In genomic region chr1:61318319-61319125, GRCh38 we compare ENCODE assay signal across 9 cellular contexts.
DNase-seq lines count a peak whose midpoint lies in the region; ATAC-seq and TF ChIP-seq lines count a peak whose summit lies in the region.
"Had no signal": no experiment of that assay in that cellular context is flagged by ENCODE, and none has a peak within 500 bp of the region (broad histone marks: within the 10 kb centered on the region; RNA-seq: fewer than 3 reads in every experiment).

No MANE protein-coding gene starts in this region.

- no peak overlapping the region for H2AFZ ChIP-seq in Karpas-422 (ENCODE audit: low read length)

- H3K36me3 ChIP-seq in Karpas-422 (ENCODE audit: insufficient read depth, low read length) = no peaks in the 10 kb centered on the region
- H3K36me3 ChIP-seq: ovary had no signal

- TF ChIP-seq CTCF in coronary artery (IDR thresholded peaks at IDR 0.05) (no peak), osteocyte (IDR thresholded peaks at IDR 0.05) (no peak)

- H3K27ac ChIP-seq in coronary artery (peak overlapping the region; percentile 47 to 85), Karpas-422 (ENCODE audit: low read length) (no peak overlapping the region)
- H3K27ac ChIP-seq: ovary had no signal

- H3K9me3 ChIP-seq in Karpas-422 (ENCODE audit: low read length) = no peaks in the 10 kb centered on the region
- H3K9me3 ChIP-seq: ovary had no signal

- H3K4me1 Mint-ChIP-seq in osteocyte (ENCODE audit: unreplicated experiment) = peaks cover 29% of the 10 kb centered on the region

- H4K20me1 ChIP-seq in Karpas-422 (ENCODE audit: insufficient read depth, low read depth, low read length) = no peaks in the 10 kb centered on the region

- no peak overlapping the region for H3K9ac ChIP-seq in Karpas-422 (ENCODE audit: low read length)

- peaks cover 7% of the 10 kb centered on the region for H3K4me1 ChIP-seq in Karpas-422 (ENCODE audit: low read length)

- H3K79me2 ChIP-seq in Karpas-422 (ENCODE audit: low read length) = no peaks in the 10 kb centered on the region; the same call in 1 of the 2 replicates

- peak overlapping the region; percentile 48 for H3K4me3 ChIP-seq in coronary artery
- no peak overlapping the region for H3K4me3 ChIP-seq in Karpas-422 (ENCODE audit: low read length)
- H3K4me3 ChIP-seq: ovary had no signal

- peaks cover 6% of the 10 kb centered on the region for H3K36me3 Mint-ChIP-seq in osteocyte (ENCODE audit: unreplicated experiment)

- H3K4me3 Mint-ChIP-seq in osteocyte (ENCODE audit: unreplicated experiment) = peak overlapping the region; percentile 42

- no peak overlapping the region for H3K4me2 ChIP-seq in Karpas-422 (ENCODE audit: low read depth, low read length, poor library complexity, severe bottlenecking)

- peak overlapping the region; percentile 93 for H3K27ac Mint-ChIP-seq in osteocyte (ENCODE audit: unreplicated experiment)

- H3K27me3 Mint-ChIP-seq in osteocyte (ENCODE audit: unreplicated experiment) = no peaks in the 10 kb centered on the region

- DNase-seq in HS-27A (ENCODE audit: low read depth) (peak; percentile 34), coronary artery (ENCODE audit: low spot score) (no peak), osteocyte (ENCODE audit: extremely low spot score, unreplicated experiment) (no peak), Karpas-422 (no peak), GOT3 (lab: John Stamatoyannopoulos, UW) (no peak), NCI-H2227 treated with DMSO at 0.1 percent for 48 hours (lab: John Stamatoyannopoulos, UW) (no peak)

- ATAC-seq in GM18502 (IDR thresholded peaks at IDR 0.05; ENCODE audit: poor library complexity, unreplicated experiment) (peak; percentile 100), GM21528 (IDR thresholded peaks at IDR 0.05; ENCODE audit: low FRiP score, unreplicated experiment) (peak; percentile 100)

- no peaks in the 10 kb centered on the region for H3K27me3 ChIP-seq in Karpas-422 (ENCODE audit: low read length)
- H3K27me3 ChIP-seq: ovary had no signal

- no peaks in the 10 kb centered on the region for H3K9me3 Mint-ChIP-seq in osteocyte (ENCODE audit: unreplicated experiment)

- H3K9me2 ChIP-seq in Karpas-422 (replicated peaks; ENCODE audit: insufficient read depth, low read length) = no peaks in the 10 kb centered on the region
